8 cellular contexts compared by ENCODE assay signal in genomic region chr10:68562666-68563522, GRCh38. TPM values are rescaled to one million over a fixed set of nuclear protein-coding genes. Genes with fewer than 3 reads are reported as not detected.
DNase-seq lines count a peak whose midpoint lies in the region; ATAC-seq and TF ChIP-seq lines count a peak whose summit lies in the region.

No MANE protein-coding gene starts in this region.

- no peak for TF ChIP-seq CTCF in activated B cell treated with CpG ODN at 0.5 μM for 24 hours (IDR thresholded peaks at IDR 0.05)

- ATAC-seq in activated B cell treated with CpG ODN at 0.5 μM for 24 hours (ENCODE audit: low read depth), result no peak
- ATAC-seq in HG02642 (IDR thresholded peaks at IDR 0.05; ENCODE audit: poor library complexity, unreplicated experiment), result no peak

- POLR2A ChIA-PET in activated B cell treated with CpG ODN at 0.5 μM for 24 hours (lab: Charles Lee), result no interaction called here

- intact Hi-C loops in activated B cell treated with CpG ODN at 0.5 μM for 24 hours (cut with micrococcal nuclease), result loop anchor here (10.0 kb wide), 1 partner anchor 262 kb away; the partner anchor contains the start of gene STOX1

- H3K36me3 Mint-ChIP-seq in activated B cell treated with CpG ODN at 0.5 μM for 24 hours (ENCODE audit: low read depth), result no peaks in the 10 kb centered on the region

- H3K4me1 ChIP-seq in ACC112 (ENCODE audit: control insufficient read depth, insufficient read depth, low read length, unreplicated experiment), result peaks cover 4% of the 10 kb centered on the region

- peaks cover 11% of the 10 kb centered on the region for H3K27me3 ChIP-seq in ACC112 (ENCODE audit: insufficient read depth, low read length)

- peak overlapping the region; percentile 62 for H2AFZ ChIP-seq in ACC112 (ENCODE audit: low read length, unreplicated experiment)

- no peaks in the 10 kb centered on the region for H3K9me3 Mint-ChIP-seq in activated B cell treated with CpG ODN at 0.5 μM for 24 hours

- peak overlapping the region; percentile 49 for H3K27ac ChIP-seq in ACC112 (ENCODE audit: low read depth, low read length)

- no peak overlapping the region for H3K27ac Mint-ChIP-seq in activated B cell treated with CpG ODN at 0.5 μM for 24 hours

- peaks cover 30% of the 10 kb centered on the region for H3K4me1 Mint-ChIP-seq in activated B cell treated with CpG ODN at 0.5 μM for 24 hours

- peaks cover 62% of the 10 kb centered on the region for H3K27me3 Mint-ChIP-seq in activated B cell treated with CpG ODN at 0.5 μM for 24 hours

- no peaks in the 10 kb centered on the region for H3K36me3 ChIP-seq in ACC112 (ENCODE audit: insufficient read depth, low read length)

- CTCF ChIA-PET in activated B cell treated with CpG ODN at 0.5 μM for 24 hours (lab: Charles Lee), result no interaction called here

- H3K79me2 ChIP-seq in ACC112 (ENCODE audit: control insufficient read depth, insufficient read depth, low read length, unreplicated experiment), result peaks cover 2% of the 10 kb centered on the region

- H3K4me3 ChIP-seq in ACC112 (ENCODE audit: low read depth, low read length), result peak overlapping the region; percentile 83

- peak overlapping the region; percentile 8 for H3K4me3 Mint-ChIP-seq in activated B cell treated with CpG ODN at 0.5 μM for 24 hours

- DNase-seq in GM03348 (ENCODE audit: low spot score), result peak; percentile 40
- no peak for DNase-seq in activated B cell treated with CpG ODN at 0.5 μM for 24 hours
- DNase-seq in iris pigment epithelial cell (ENCODE audit: low read depth), result peak; percentile 63
- no peak for DNase-seq in cerebellum (ENCODE audit: low spot score)
- no peak for DNase-seq in T1000 (lab: John Stamatoyannopoulos, UW)
- DNase-seq in NCI-H1048 (lab: John Stamatoyannopoulos, UW), result no peak

RNA-seq across cellular contexts. Expression of gene TET1, which starts 2.8 kb away (rescaled TPM):
- total RNA-seq in activated B cell treated with CpG ODN at 0.5 μM for 24 hours (0.54 and 0.69 TPM in 2 replicates), cerebellum (41.6 TPM)

RNA-seq across cellular contexts. Expression of gene SLC25A16, which starts 35.6 kb away (rescaled TPM):
- 16.1 and 22.9 TPM in 2 replicates for total RNA-seq in activated B cell treated with CpG ODN at 0.5 μM for 24 hours
- 27.1 TPM for total RNA-seq in cerebellum

Comparison
In these comparisons a context has a peak if more than half of its experiments do, and no peak if none do; other contexts are left out.
1. DNase-seq: peak in GM03348 (single experiment) and iris pigment epithelial cell (single experiment); none in activated B cell treated with CpG ODN at 0.5 μM for 24 hours (single experiment), cerebellum (single experiment), T1000 (single experiment) and NCI-H1048 (single experiment).
2. RNA of gene TET1, which starts 2.8 kb away (total RNA-seq): 41.6 TPM in cerebellum (single experiment); 0.54 to 0.69 TPM in activated B cell treated with CpG ODN at 0.5 μM for 24 hours; every median in the first group is over 10 times any median in the second.